17 cellular contexts compared by ENCODE assay signal in genomic region chr2:62568074-62568473, GRCh38.
"Had no signal": no experiment of that assay in that cellular context is flagged by ENCODE, and none has a peak within 500 bp of the region (broad histone marks: within the 10 kb centered on the region; RNA-seq: fewer than 3 reads in every experiment).

No MANE protein-coding gene starts in this region.

- H3K4me1 ChIP-seq: left lung, prostate gland had no signal

- H3K36me3 ChIP-seq: cardiac muscle cell, left lung, prostate gland, WERI-Rb-1 had no signal

- H3K27ac ChIP-seq: cardiac muscle cell, left lung, prostate gland, WERI-Rb-1 had no signal

- H3K9me3 ChIP-seq: left lung, prostate gland had no signal

- DNase-seq: activated CD4-positive, alpha-beta T cell treated with anti-CD3 and anti-CD28 coated beads for 1 hour; activated CD8-positive, alpha-beta memory T cell treated with anti-CD3 and anti-CD28 coated beads for 24 hours; activated CD8-positive, alpha-beta memory T cell treated with anti-CD3 and anti-CD28 coated beads, Interleukin-2, amount 50 U/mL, for 4 hours; activated naive CD4-positive, alpha-beta T cell; activated T-cell treated with anti-CD3 and anti-CD28 coated beads, Interleukin-2, amount 50 U/mL, for 4 hours; amniotic stem cell; effector CD4-positive, alpha-beta T cell; foreskin melanocyte; immature natural killer cell; left lung; midbrain; natural killer cell; stimulated activated CD4-positive, alpha-beta T cell treated with anti-CD3 and anti-CD28 coated beads, Interleukin-4, amount 100 ng/mL, for 24 hours; stimulated activated naive CD8-positive, alpha-beta T cell treated with anti-CD3 and anti-CD28 coated beads, Interleukin-15, Interleukin-2, amounts not matched to agents 100 U/mL and 50 U/mL, for 24 hours; WERI-Rb-1 had no signal

- H3K4me3 ChIP-seq: cardiac muscle cell, left lung, prostate gland had no signal

- ATAC-seq: activated T-cell treated with anti-CD3 and anti-CD28 coated beads, Interleukin-2, amount 50 U/mL, for 4 hours; left lung; stimulated activated naive CD8-positive, alpha-beta T cell treated with anti-CD3 and anti-CD28 coated beads, Interleukin-15, Interleukin-2, amounts not matched to agents 100 U/mL and 50 U/mL, for 24 hours had no signal
